Comparison of ENCODE assay signal across 8 cellular contexts in the genomic region with DNA sequence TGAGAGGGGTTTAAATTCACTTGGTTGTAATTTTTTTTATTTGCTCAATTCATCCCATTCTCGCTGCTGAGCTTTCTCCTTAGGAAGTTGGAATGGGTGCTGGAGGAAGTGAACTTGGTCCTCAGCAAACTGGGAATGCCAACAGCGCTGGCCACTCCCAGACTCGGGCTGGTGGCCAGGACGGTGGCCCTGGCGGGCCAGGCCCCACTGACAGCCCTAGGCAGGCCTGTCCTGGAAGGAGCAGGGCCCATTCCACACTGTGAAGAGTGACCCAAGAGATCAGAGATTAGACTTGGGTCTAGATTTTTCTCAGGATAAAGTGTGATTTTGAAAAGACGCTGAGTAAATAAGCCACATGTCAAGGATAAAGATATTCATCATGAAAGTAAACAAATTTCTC.
A peak's percentile ranks its signal among the peaks of the same experiment; 100 is the strongest.
DNase-seq lines count a peak whose midpoint lies in the region; ATAC-seq and TF ChIP-seq lines count a peak whose summit lies in the region.

No MANE protein-coding gene starts in this region.

- H4K20me1 ChIP-seq in BLaER1 treated with 17β-estradiol and CSF1 and Interleukin-3, amounts not matched to agents 10 nM and 100 nM: peaks cover 68 to 99% (median 96%) of the 10 kb centered on the region in 11 experiments; a peak in 21 of 22 replicates

- ATAC-seq in HG03135 (IDR thresholded peaks at IDR 0.05; ENCODE audit: unreplicated experiment): no peak
- no peak for ATAC-seq in foreskin keratinocyte

- H3K4me3 ChIP-seq in BLaER1 treated with 17β-estradiol and CSF1 and Interleukin-3, amounts not matched to agents 10 nM and 100 nM: no peak overlapping the region
- H3K4me3 ChIP-seq in Peyer's patch (no peak overlapping the region), fibroblast of villous mesenchyme (ENCODE audit: low read depth, low read length) (no peak overlapping the region)

- DNase-seq in Peyer's patch (peak in 2 of 3 donors; percentile 80 to 84), fibroblast of villous mesenchyme (ENCODE audit: low read depth) (peak; percentile 42), osteocyte (ENCODE audit: extremely low spot score, unreplicated experiment) (no peak), nephron progenitor cell (no peak), NCI-H2107 (lab: John Stamatoyannopoulos, UW) (no peak), foreskin keratinocyte (no peak)

- H3K4me2 ChIP-seq in BLaER1 treated with 17β-estradiol and CSF1 and Interleukin-3, amounts not matched to agents 10 nM and 100 nM: peak overlapping the region; percentile 87 to 99 (median 98)

- H3K27ac ChIP-seq in BLaER1 treated with 17β-estradiol and CSF1 and Interleukin-3, amounts not matched to agents 10 nM and 100 nM: peak overlapping the region in 9 of 11 experiments; percentile 8 to 91 (median 76); a peak in 11 of 22 replicates
- H3K27ac ChIP-seq in Peyer's patch (peak overlapping the region; percentile 62 to 85 (median 75)), foreskin keratinocyte (no peak overlapping the region)

- peaks cover 0 to 4% (median 0%) of the 10 kb centered on the region in 11 experiments; a peak in 1 of 22 replicates for H3K36me3 ChIP-seq in BLaER1 treated with 17β-estradiol and CSF1 and Interleukin-3, amounts not matched to agents 10 nM and 100 nM
- H3K36me3 ChIP-seq in Peyer's patch: no peaks in the 10 kb centered on the region

- TF ChIP-seq POLR2A in Peyer's patch (IDR thresholded peaks at IDR 0.05): no peak

- H3K9me3 Mint-ChIP-seq in osteocyte (ENCODE audit: unreplicated experiment): no peaks in the 10 kb centered on the region
- H3K9me3 Mint-ChIP-seq in nephron progenitor cell: no peaks in the 10 kb centered on the region

- peak overlapping the region; percentile 83 for H3K27ac Mint-ChIP-seq in osteocyte (ENCODE audit: unreplicated experiment)
- H3K27ac Mint-ChIP-seq in nephron progenitor cell: no peak overlapping the region

- TF ChIP-seq CTCF in Peyer's patch (IDR thresholded peaks at IDR 0.05) (peak in 1 of 6 experiments; percentile 20), fibroblast of villous mesenchyme (IDR thresholded peaks at IDR 0.05; ENCODE audit: insufficient read depth, low read depth, low read length) (no peak), osteocyte (IDR thresholded peaks at IDR 0.05) (no peak), nephron progenitor cell (IDR thresholded peaks at IDR 0.05) (no peak), foreskin keratinocyte (conservative IDR thresholded peaks at IDR 0.05) (no peak)

- H3K4me1 ChIP-seq in BLaER1 treated with 17β-estradiol and CSF1 and Interleukin-3, amounts not matched to agents 10 nM and 100 nM: peaks cover 86 to 99% (median 93%) of the 10 kb centered on the region in 10 experiments
- peaks cover 22 to 65% (median 45%) of the 10 kb centered on the region in 4 donors for H3K4me1 ChIP-seq in Peyer's patch
- H3K4me1 ChIP-seq in foreskin keratinocyte: no peaks in the 10 kb centered on the region

- H3K9ac ChIP-seq in BLaER1 treated with 17β-estradiol and CSF1 and Interleukin-3, amounts not matched to agents 10 nM and 100 nM: peak overlapping the region in 3 of 11 experiments; percentile 36 to 78 (median 69); a peak in 6 of 22 replicates

- H3K4me1 Mint-ChIP-seq in osteocyte (ENCODE audit: unreplicated experiment): peaks cover 46% of the 10 kb centered on the region
- peaks cover 89% of the 10 kb centered on the region for H3K4me1 Mint-ChIP-seq in nephron progenitor cell

- H3K27me3 Mint-ChIP-seq in osteocyte (ENCODE audit: unreplicated experiment) (no peaks in the 10 kb centered on the region), nephron progenitor cell (ENCODE audit: low read depth, poor library complexity) (no peaks in the 10 kb centered on the region)

- H3K27me3 ChIP-seq in BLaER1 treated with 17β-estradiol and CSF1 and Interleukin-3, amounts not matched to agents 10 nM and 100 nM: peaks cover 0 to 42% (median 4%) of the 10 kb centered on the region in 11 experiments; a peak in 6 of 22 replicates
- H3K27me3 ChIP-seq in Peyer's patch (no peaks in the 10 kb centered on the region), foreskin keratinocyte (no peaks in the 10 kb centered on the region)

- H3K9me3 ChIP-seq in BLaER1 treated with 17β-estradiol and CSF1 and Interleukin-3, amounts not matched to agents 10 nM and 100 nM (replicated peaks in 1 of 11): no peaks in the 10 kb centered on the region
- no peaks in the 10 kb centered on the region for H3K9me3 ChIP-seq in Peyer's patch

- H3K36me3 Mint-ChIP-seq in osteocyte (ENCODE audit: unreplicated experiment): no peaks in the 10 kb centered on the region
- H3K36me3 Mint-ChIP-seq in nephron progenitor cell (ENCODE audit: low read depth): peaks cover 22% of the 10 kb centered on the region

- no peak overlapping the region for H3K4me3 Mint-ChIP-seq in osteocyte (ENCODE audit: unreplicated experiment)
- H3K4me3 Mint-ChIP-seq in nephron progenitor cell: no peak overlapping the region

Comparison
In these comparisons a context has a peak if more than half of its experiments do, and no peak if none do; other contexts are left out.
1. DNase-seq: peak in Peyer's patch (2 of 3) and fibroblast of villous mesenchyme (single experiment); none in osteocyte (single experiment), nephron progenitor cell (single experiment), NCI-H2107 (single experiment) and foreskin keratinocyte (0 of 2).